In genomic region chr5:113166710-113167366, GRCh38 we compare ENCODE assay signal across 11 cellular contexts.
DNase-seq lines count a peak whose midpoint lies in the region; FAIRE-seq and TF ChIP-seq lines count a peak whose summit lies in the region.
"Had no signal": no experiment of that assay in that cellular context is flagged by ENCODE, and none has a peak within 500 bp of the region (broad histone marks: within the 10 kb centered on the region; RNA-seq: fewer than 3 reads in every experiment).

No MANE protein-coding gene starts in this region.

- H3K9me3 Mint-ChIP-seq in activated CD4-positive, alpha-beta memory T cell treated with anti-CD3 and anti-CD28 coated beads for 36 hours = no peaks in the 10 kb centered on the region

- TF ChIP-seq CTCF in GM10266 (IDR thresholded peaks at IDR 0.05; ENCODE audit: control insufficient read depth, insufficient read depth, low read depth, missing control alignments) = no peak

- H3K4me1 Mint-ChIP-seq in activated CD4-positive, alpha-beta memory T cell treated with anti-CD3 and anti-CD28 coated beads for 36 hours (ENCODE audit: low read depth) = peaks cover 8% of the 10 kb centered on the region

- POLR2A ChIA-PET in activated CD4-positive, alpha-beta memory T cell treated with anti-CD3 and anti-CD28 coated beads for 36 hours (lab: Charles Lee) = no interaction called here

- H3K4me3 Mint-ChIP-seq in activated CD4-positive, alpha-beta memory T cell treated with anti-CD3 and anti-CD28 coated beads for 36 hours = no peak overlapping the region
- H3K4me3 Mint-ChIP-seq: naive thymus-derived CD4-positive, alpha-beta T cell had no signal

- peak; percentile 83 for DNase-seq in ACHN
- DNase-seq in HTR-8/SVneo (ENCODE audit: insufficient read length, low spot score) = no peak
- peak; percentile 18 for DNase-seq in brain pericyte (ENCODE audit: low read depth, low spot score)
- peak; percentile 97 for DNase-seq in kidney tubule cell (ENCODE audit: low spot score)
- DNase-seq in activated CD4-positive, alpha-beta memory T cell treated with anti-CD3 and anti-CD28 coated beads for 36 hours = no peak
- DNase-seq in T-helper 1 cell = no peak
- no peak for DNase-seq in GM10266 (ENCODE audit: extremely low spot score)
- no peak for DNase-seq in cortex of kidney (lab: John Stamatoyannopoulos, UW)
- DNase-seq: body of pancreas; naive thymus-derived CD4-positive, alpha-beta T cell; NCI-H1930 had no signal

- H3K27me3 Mint-ChIP-seq in activated CD4-positive, alpha-beta memory T cell treated with anti-CD3 and anti-CD28 coated beads for 36 hours = no peaks in the 10 kb centered on the region

- CTCF ChIA-PET in activated CD4-positive, alpha-beta memory T cell treated with anti-CD3 and anti-CD28 coated beads for 36 hours (lab: Charles Lee) = no interaction called here

- H3K36me3 Mint-ChIP-seq in activated CD4-positive, alpha-beta memory T cell treated with anti-CD3 and anti-CD28 coated beads for 36 hours = no peaks in the 10 kb centered on the region
- H3K36me3 Mint-ChIP-seq: naive thymus-derived CD4-positive, alpha-beta T cell had no signal

- H3K27ac Mint-ChIP-seq in activated CD4-positive, alpha-beta memory T cell treated with anti-CD3 and anti-CD28 coated beads for 36 hours = no peak overlapping the region
- H3K27ac Mint-ChIP-seq: naive thymus-derived CD4-positive, alpha-beta T cell had no signal

- intact Hi-C loops in activated CD4-positive, alpha-beta memory T cell treated with anti-CD3 and anti-CD28 coated beads for 36 hours (cut with micrococcal nuclease) = no loop called here

- FAIRE-seq in HTR-8/SVneo (lab: Jason Lieb, UNC) = peak; percentile 44

- in situ Hi-C loops in ACHN (cut with HindIII; ENCODE audit: low pct_ligation_motif_present, low pct_unique_long_range_greater_than_20kb, low sequenced_read_pairs) = no loop called here

Comparison
In these comparisons a context has a peak if more than half of its experiments do, and no peak if none do; other contexts are left out.
1. DNase-seq: peak in ACHN (single experiment), brain pericyte (single experiment) and kidney tubule cell (single experiment); none in HTR-8/SVneo (single experiment), activated CD4-positive, alpha-beta memory T cell treated with anti-CD3 and anti-CD28 coated beads for 36 hours (single experiment), T-helper 1 cell (0 of 5), GM10266 (single experiment) and cortex of kidney (single experiment).